Comparison of ENCODE assay signal across 11 cellular contexts in genomic region chr2:60834270-60834717, GRCh38. TPM values are rescaled to one million over a fixed set of nuclear protein-coding genes. Genes with fewer than 3 reads are reported as not detected.
DNase-seq lines count a peak whose midpoint lies in the region; ATAC-seq and TF ChIP-seq lines count a peak whose summit lies in the region.
"Had no signal": no experiment of that assay in that cellular context is flagged by ENCODE, and none has a peak within 500 bp of the region (broad histone marks: within the 10 kb centered on the region; RNA-seq: fewer than 3 reads in every experiment).

No MANE protein-coding gene starts in this region.

- H3K27me3 ChIP-seq in left lung, result no peaks in the 10 kb centered on the region
- no peaks in the 10 kb centered on the region for H3K27me3 ChIP-seq in effector memory CD4-positive, alpha-beta T cell (replicated peaks; ENCODE audit: control insufficient read depth, insufficient read depth, low read length, poor library complexity, severe bottlenecking)
- no peaks in the 10 kb centered on the region for H3K27me3 ChIP-seq in ovary
- H3K27me3 ChIP-seq: gastroesophageal sphincter had no signal

- 46 to 54% (median 46%) methylated on average over 2 of the region's 2 CpGs for WGBS in ovary, 3 donors

- TF ChIP-seq EP300 in ovary (IDR thresholded peaks at IDR 0.05), result no peak

- H3K36me3 ChIP-seq in left lung (no peaks in the 10 kb centered on the region), ovary (no peaks in the 10 kb centered on the region)
- no peaks in the 10 kb centered on the region for H3K36me3 ChIP-seq in effector memory CD4-positive, alpha-beta T cell (ENCODE audit: control insufficient read depth, insufficient read depth, low read length)
- H3K36me3 ChIP-seq: gastroesophageal sphincter had no signal

- H3K4me1 ChIP-seq in left lung (peaks cover 0 to 3% of the 10 kb centered on the region in 2 donors), ovary (ENCODE audit: insufficient read depth) (no peaks in the 10 kb centered on the region)
- no peaks in the 10 kb centered on the region for H3K4me1 ChIP-seq in effector memory CD4-positive, alpha-beta T cell (ENCODE audit: control insufficient read depth, insufficient read depth, low read length, poor library complexity, severe bottlenecking)
- H3K4me1 ChIP-seq: gastroesophageal sphincter had no signal

- H3K9me3 ChIP-seq in left lung, result no peaks in the 10 kb centered on the region
- no peaks in the 10 kb centered on the region for H3K9me3 ChIP-seq in effector memory CD4-positive, alpha-beta T cell (ENCODE audit: control insufficient read depth, low read length)
- no peaks in the 10 kb centered on the region for H3K9me3 ChIP-seq in ovary
- H3K9me3 ChIP-seq: gastroesophageal sphincter had no signal

- H3K4me3 ChIP-seq in left lung (no peak overlapping the region), ovary (no peak overlapping the region)
- H3K4me3 ChIP-seq in effector memory CD4-positive, alpha-beta T cell (ENCODE audit: insufficient read depth, low read depth, low read length, poor library complexity, severe bottlenecking), result no peak overlapping the region
- H3K4me3 ChIP-seq: gastroesophageal sphincter had no signal

- intact Hi-C loops in left lung (cut with DNase I), result no loop called here
- intact Hi-C loops in ovary (cut with DNase I), result no loop called here

- TF ChIP-seq CTCF in left lung (IDR thresholded peaks at IDR 0.05), result no peak
- TF ChIP-seq CTCF in ovary (IDR thresholded peaks at IDR 0.05), result no peak

- TF ChIP-seq POLR2A in ovary (IDR thresholded peaks at IDR 0.05), result no peak

- DNase-seq in left lung (no peak), SHP77 (lab: John Stamatoyannopoulos, UW) (no peak), ovary (no peak)
- no peak for DNase-seq in effector memory CD4-positive, alpha-beta T cell
- DNase-seq: left ventricle myocardium superior, NCI-H1417 treated with DMSO at 0.1 percent for 48 hours had no signal

- ATAC-seq in GM18511 (IDR thresholded peaks at IDR 0.05; ENCODE audit: unreplicated experiment) (peak; percentile 44), GM21717 (IDR thresholded peaks at IDR 0.05; ENCODE audit: unreplicated experiment) (peak; percentile 54), HG03460 (IDR thresholded peaks at IDR 0.05; ENCODE audit: unreplicated experiment) (peak; percentile 41), left lung (peak; percentile 33), HG02623 (IDR thresholded peaks at IDR 0.05; ENCODE audit: unreplicated experiment) (no peak)
- ATAC-seq: gastroesophageal sphincter, left ventricle myocardium superior had no signal

- H3K27ac ChIP-seq in left lung, result no peak overlapping the region
- no peak overlapping the region for H3K27ac ChIP-seq in effector memory CD4-positive, alpha-beta T cell (ENCODE audit: insufficient read depth, low read length, poor library complexity, severe bottlenecking)
- H3K27ac ChIP-seq in ovary, result no peak overlapping the region
- H3K27ac ChIP-seq: gastroesophageal sphincter had no signal

RNA-seq across cellular contexts. Expression of gene REL, which starts 47.1 kb away (rescaled TPM):
- total RNA-seq in left lung (10 to 100 TPM; 21.0 to 31.8 TPM), ovary (10 to 100 TPM; 16.0 to 45.1 (median 20.9) TPM)
- 1 to 10 TPM; 3.8 to 6.1 TPM for polyA plus RNA-seq in ovary
